Comparison of ENCODE assay signal across 11 cellular contexts in genomic region chr16:69924777-69925191, GRCh38. TPM values are rescaled to one million over a fixed set of nuclear protein-coding genes. Genes with fewer than 3 reads are reported as not detected.
DNase-seq lines count a peak whose midpoint lies in the region; ATAC-seq, FAIRE-seq and TF ChIP-seq lines count a peak whose summit lies in the region.
"Had no signal": no experiment of that assay in that cellular context is flagged by ENCODE, and none has a peak within 500 bp of the region (broad histone marks: within the 10 kb centered on the region; RNA-seq: fewer than 3 reads in every experiment).

No MANE protein-coding gene starts in this region.

- peaks cover 12 to 33% (median 17%) of the 10 kb centered on the region in 3 donors for H3K4me1 ChIP-seq in skeletal muscle tissue (ENCODE audit: control insufficient read depth in 3 of 3, insufficient read depth in 3 of 3, low read length in 3 of 3)

- TF ChIP-seq CTCF in GM13976 (IDR thresholded peaks at IDR 0.05; ENCODE audit: borderline replicate concordance, control extremely low read depth, extremely low read depth, insufficient read depth, missing control alignments) = no peak
- TF ChIP-seq CTCF in chondrocyte (IDR thresholded peaks at IDR 0.05) = no peak
- no peak for TF ChIP-seq CTCF in D721Med (IDR thresholded peaks at IDR 0.05; ENCODE audit: insufficient read depth, missing control alignments)

- H3K27me3 Mint-ChIP-seq in chondrocyte (ENCODE audit: low read depth) = no peaks in the 10 kb centered on the region

- no peaks in the 10 kb centered on the region for H3K27me3 ChIP-seq in skeletal muscle tissue (ENCODE audit: control insufficient read depth in 3 of 3, insufficient read depth in 3 of 3, low read length in 3 of 3)

- peak overlapping the region; percentile 72 for H3K27ac ChIP-seq in skeletal muscle tissue (ENCODE audit: low read depth, low read length)

- peaks cover 81% of the 10 kb centered on the region for H3K4me1 Mint-ChIP-seq in chondrocyte (ENCODE audit: low read depth)

- no peaks in the 10 kb centered on the region for H3K9me3 Mint-ChIP-seq in chondrocyte (ENCODE audit: low read depth)
- H3K9me3 Mint-ChIP-seq: activated T-helper 2 cell treated with anti-CD3 and anti-CD28 coated beads, Interferon-gamma antibody, Interleukin-2, Interleukin-4, amounts not matched to agents 10 μg/mL and 5 μg/mL and 100 μg/mL, durations not matched to agents 14 hours and 24 hours and 36 hours had no signal

- H3K36me3 Mint-ChIP-seq in chondrocyte (ENCODE audit: low read depth) = peaks cover 5% of the 10 kb centered on the region

- peak overlapping the region; percentile 47 to 64 (median 56) for H3K4me3 ChIP-seq in skeletal muscle tissue (ENCODE audit: low read length in 3 of 3)

- peak overlapping the region; percentile 79 for H3K4me3 Mint-ChIP-seq in chondrocyte (ENCODE audit: unreplicated experiment)

- peak; percentile 15 for DNase-seq in GM13976 (ENCODE audit: low spot score)
- no peak for DNase-seq in chondrocyte (ENCODE audit: low spot score)
- DNase-seq in kidney tubule cell (ENCODE audit: low spot score) = peak; percentile 85
- DNase-seq in D721Med (ENCODE audit: insufficient read length, low spot score) = no peak
- DNase-seq: DND-41, NCI-H1694 treated with DMSO at 0.1 percent for 48 hours had no signal

- ATAC-seq in HG03280 (IDR thresholded peaks at IDR 0.05; ENCODE audit: unreplicated experiment) (no peak), GM18907 (IDR thresholded peaks at IDR 0.05; ENCODE audit: unreplicated experiment) (no peak)
- ATAC-seq in activated CD4-positive, CD25-positive, alpha-beta regulatory T cell treated with anti-CD3 and anti-CD28 coated beads, Interleukin-2, amount 50 U/mL, for 24 hours = no peak

- H3K36me3 ChIP-seq in skeletal muscle tissue (ENCODE audit: control insufficient read depth in 3 of 3, insufficient read depth in 3 of 3, low read length in 3 of 3) = peaks cover 0 to 11% (median 3%) of the 10 kb centered on the region in 3 donors

- peak overlapping the region; percentile 97 for H3K27ac Mint-ChIP-seq in chondrocyte (ENCODE audit: unreplicated experiment)
- H3K27ac Mint-ChIP-seq: activated T-helper 2 cell treated with anti-CD3 and anti-CD28 coated beads, Interferon-gamma antibody, Interleukin-2, Interleukin-4, amounts not matched to agents 10 μg/mL and 5 μg/mL and 100 μg/mL, durations not matched to agents 14 hours and 24 hours and 36 hours had no signal

- in situ Hi-C loops in GM13976 (cut with MboI; ENCODE audit: low sequenced_read_pairs, unreplicated experiment) = loop anchor here (25.0 kb wide), 1 partner anchor 537 kb away; the partner anchor contains the start of gene TERF2

- FAIRE-seq in D721Med (lab: Jason Lieb, UNC) = no peak

- peak overlapping the region; percentile 51 to 65 (median 57) for H3K9ac ChIP-seq in skeletal muscle tissue (ENCODE audit: low read depth in 1 of 3, low read length in 3 of 3)

- H3K9me3 ChIP-seq in skeletal muscle tissue (ENCODE audit: control insufficient read depth in 3 of 3, low read length in 3 of 3) = no peaks in the 10 kb centered on the region

RNA-seq across cellular contexts. Expression of gene CLEC18A, which starts 26.4 kb away (rescaled TPM):
- total RNA-seq in chondrocyte (3.5 to 4.5 TPM (median 4.3 TPM) in 3 replicates), skeletal muscle tissue (under 0.01 TPM)

Comparison
In these comparisons a context has a peak if more than half of its experiments do, and no peak if none do; other contexts are left out.
1. DNase-seq: peak in GM13976 (single experiment) and kidney tubule cell (single experiment); none in chondrocyte (single experiment) and D721Med (single experiment).